8 cellular contexts compared by ENCODE assay signal in the genomic region with DNA sequence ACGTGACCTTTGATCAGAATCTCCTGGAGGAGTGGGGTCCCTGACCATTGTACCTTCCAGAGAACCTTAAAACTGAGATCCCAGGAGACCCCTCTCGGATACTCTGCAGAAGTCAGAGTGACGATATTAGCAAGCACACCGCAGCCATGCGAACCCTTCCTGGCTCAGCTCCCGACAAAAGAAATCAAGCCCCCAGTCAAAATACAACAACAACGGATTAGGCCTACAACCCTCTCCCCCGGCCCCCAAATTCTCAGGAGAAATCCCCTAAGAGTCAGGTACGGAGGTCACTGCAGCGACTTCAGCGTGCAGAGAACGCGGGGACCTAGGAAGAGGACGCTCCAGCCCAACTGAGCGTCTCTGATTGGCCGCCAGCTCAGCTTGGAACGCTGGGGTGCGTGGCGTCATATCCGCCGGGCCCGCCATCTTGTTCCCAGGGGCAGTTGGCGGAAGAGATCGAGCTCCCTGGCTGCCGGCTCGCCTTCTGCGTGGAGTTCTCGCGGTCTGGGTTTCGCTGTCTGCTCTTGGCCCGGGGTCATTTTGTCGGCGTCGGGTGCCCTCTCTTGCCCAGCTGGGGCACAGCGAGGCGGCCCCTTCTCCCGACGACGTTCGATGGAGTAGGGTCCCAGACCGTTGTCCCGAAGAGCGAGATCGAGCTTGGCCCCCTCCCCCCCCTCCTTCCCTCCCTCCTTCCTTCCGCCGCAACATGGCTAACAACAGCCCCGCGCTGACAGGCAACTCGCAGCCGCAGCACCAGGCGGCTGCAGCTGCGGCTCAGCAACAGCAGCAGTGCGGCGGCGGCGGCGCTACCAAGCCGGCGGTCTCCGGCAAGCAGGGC. TPM values are rescaled to one million over a fixed set of nuclear protein-coding genes. Genes with fewer than 3 reads are reported as not detected.
DNase-seq lines count a peak whose midpoint lies in the region; ATAC-seq and TF ChIP-seq lines count a peak whose summit lies in the region.

A gene with protein sequence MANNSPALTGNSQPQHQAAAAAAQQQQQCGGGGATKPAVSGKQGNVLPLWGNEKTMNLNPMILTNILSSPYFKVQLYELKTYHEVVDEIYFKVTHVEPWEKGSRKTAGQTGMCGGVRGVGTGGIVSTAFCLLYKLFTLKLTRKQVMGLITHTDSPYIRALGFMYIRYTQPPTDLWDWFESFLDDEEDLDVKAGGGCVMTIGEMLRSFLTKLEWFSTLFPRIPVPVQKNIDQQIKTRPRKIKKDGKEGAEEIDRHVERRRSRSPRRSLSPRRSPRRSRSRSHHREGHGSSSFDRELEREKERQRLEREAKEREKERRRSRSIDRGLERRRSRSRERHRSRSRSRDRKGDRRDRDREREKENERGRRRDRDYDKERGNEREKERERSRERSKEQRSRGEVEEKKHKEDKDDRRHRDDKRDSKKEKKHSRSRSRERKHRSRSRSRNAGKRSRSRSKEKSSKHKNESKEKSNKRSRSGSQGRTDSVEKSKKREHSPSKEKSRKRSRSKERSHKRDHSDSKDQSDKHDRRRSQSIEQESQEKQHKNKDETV (plus strand): TSS at position 425 of the 838 bp plus-strand sequence. CDS start 282 bp downstream, at position 707.

- H3K27me3 ChIP-seq in dorsolateral prefrontal cortex = no peaks in the 10 kb centered on the region

- peaks cover 36% of the 10 kb centered on the region for H3K4me1 Mint-ChIP-seq in activated CD4-positive, alpha-beta memory T cell treated with anti-CD3 and anti-CD28 coated beads for 36 hours (ENCODE audit: low read depth)

- peak within 1 kb of the TSS; percentile 94 for H3K27ac ChIP-seq in C4-2B
- H3K27ac ChIP-seq in dorsolateral prefrontal cortex = peak within 1 kb of the TSS; percentile 91 to 99 (median 98)

- no peaks in the 10 kb centered on the region for H3K9me3 Mint-ChIP-seq in activated CD4-positive, alpha-beta memory T cell treated with anti-CD3 and anti-CD28 coated beads for 36 hours

- TF ChIP-seq CTCF in C4-2B (conservative IDR thresholded peaks at IDR 0.05) (no peak), dorsolateral prefrontal cortex (IDR thresholded peaks at IDR 0.05 in 54 of 56, conservative IDR thresholded peaks at IDR 0.05 in 2 of 56; ENCODE audit: low read depth in 1 of 56, partially characterized antibody in 56 of 56) (peak in 24 of 56 donors; percentile 8 to 51 (median 26)), lower leg skin (IDR thresholded peaks at IDR 0.05) (no peak)

- WGBS in lower leg skin, 2 donors = 0 to 1% methylated on average over 47 to 56 of the region's 60 CpGs

- H3K4me3 ChIP-seq in dorsolateral prefrontal cortex = peak within 1 kb of the TSS; percentile 53 to 96 (median 87)
- H3K4me3 ChIP-seq in lower leg skin (ENCODE audit: low read depth, poor library complexity, severe bottlenecking) = peak within 1 kb of the TSS; percentile 95

- intact Hi-C loops in activated CD4-positive, alpha-beta memory T cell treated with anti-CD3 and anti-CD28 coated beads for 36 hours (cut with micrococcal nuclease) = loop anchor here (1.0 to 5.0 kb wide), 10 partner anchors 17 to 421 kb away; partner anchors contain the start of genes CLCC1, EEIG2, GPSM2 and STXBP3
- intact Hi-C loops in dorsolateral prefrontal cortex (cut with DNase I) = loop anchor here (1.0 to 10.0 kb wide), 5 partner anchors 54 to 205 kb away; partner anchors contain the start of genes STXBP3 (in 2 of the 2) and GPSM2 (in 1 of the 2)
- intact Hi-C loops in lower leg skin (cut with DNase I; ENCODE audit: low total_unique reads) = no loop called here

- peak within 1 kb of the TSS; percentile 99 for H3K27ac Mint-ChIP-seq in activated CD4-positive, alpha-beta memory T cell treated with anti-CD3 and anti-CD28 coated beads for 36 hours

- peak in 1 of 2 donors; percentile 91 for TF ChIP-seq POLR2A in lower leg skin (IDR thresholded peaks at IDR 0.05)

- H3K36me3 Mint-ChIP-seq in activated CD4-positive, alpha-beta memory T cell treated with anti-CD3 and anti-CD28 coated beads for 36 hours = peaks cover 39% of the 10 kb centered on the region

- POLR2A ChIA-PET in activated CD4-positive, alpha-beta memory T cell treated with anti-CD3 and anti-CD28 coated beads for 36 hours (lab: Charles Lee) = interaction anchor here (0.6 to 5.0 kb wide), 23 partner anchors 10 to 491 kb away, joined by 3 to 79 read pairs (median 6); partner anchors contain the start of genes CLCC1, EEIG2, HENMT1 and SLC25A24

- H3K4me3 Mint-ChIP-seq in activated CD4-positive, alpha-beta memory T cell treated with anti-CD3 and anti-CD28 coated beads for 36 hours = peak within 1 kb of the TSS; percentile 96

- CTCF ChIA-PET in activated CD4-positive, alpha-beta memory T cell treated with anti-CD3 and anti-CD28 coated beads for 36 hours (lab: Charles Lee) = interaction anchor here (0.8 to 3.4 kb wide), 14 partner anchors 11 to 206 kb away, joined by 3 to 31 read pairs (median 6); partner anchors contain the start of genes EEIG2, HENMT1 and STXBP3

- DNase-seq in NCI-H82 (lab: John Stamatoyannopoulos, UW) = peak; percentile 97
- peak; percentile 97 for DNase-seq in activated CD4-positive, alpha-beta memory T cell treated with anti-CD3 and anti-CD28 coated beads for 36 hours
- DNase-seq in dorsolateral prefrontal cortex = peak; percentile 94 to 97 (median 96)
- DNase-seq in lower leg skin (ENCODE audit: low spot score in 2 of 2) = peak; percentile 95 to 99
- peak; percentile 90 to 92 for DNase-seq in stimulated activated CD4-positive, alpha-beta T cell treated with anti-CD3 and anti-CD28 coated beads, Interleukin-4, amount 100 ng/mL, for 48 hours (ENCODE audit: low read depth in 2 of 2)

- ATAC-seq in GM19372 (IDR thresholded peaks at IDR 0.05; ENCODE audit: low read depth, unreplicated experiment) = peak; percentile 91
- peak; percentile 78 for ATAC-seq in HG03558 (IDR thresholded peaks at IDR 0.05; ENCODE audit: extremely low read depth, unreplicated experiment)

- H3K27me3 Mint-ChIP-seq in activated CD4-positive, alpha-beta memory T cell treated with anti-CD3 and anti-CD28 coated beads for 36 hours = no peaks in the 10 kb centered on the region

RNA-seq across cellular contexts. Expression of the gene that starts here (rescaled TPM):
- 10 to 100 TPM; 57.0 to 63.5 TPM for total RNA-seq in activated CD4-positive, alpha-beta memory T cell treated with anti-CD3 and anti-CD28 coated beads for 36 hours
- total RNA-seq in dorsolateral prefrontal cortex (10 to 100 TPM; 22.4 to 46.1 (median 32.8) TPM), lower leg skin (10 to 100 TPM; 12.8 to 38.9 (median 18.4) TPM)

Comparison
In these comparisons a context has a peak if more than half of its experiments do, and no peak if none do; other contexts are left out.
1. Peak in every context shown above with its lines: DNase-seq, ATAC-seq, H3K4me3 ChIP-seq and H3K27ac ChIP-seq.